8 cellular contexts compared by ENCODE assay signal in genomic region chr10:4770766-4771553, GRCh38. TPM values are rescaled to one million over a fixed set of nuclear protein-coding genes. Genes with fewer than 3 reads are reported as not detected.
DNase-seq lines count a peak whose midpoint lies in the region; ATAC-seq and TF ChIP-seq lines count a peak whose summit lies in the region.

No MANE protein-coding gene starts in this region.

- intact Hi-C loops in breast epithelium (cut with DNase I; ENCODE audit: low total_unique reads) (no loop called here), lower lobe of right lung (cut with DNase I) (no loop called here)

- peak; percentile 91 for DNase-seq in CD1c-positive myeloid dendritic cell (ENCODE audit: extremely low spot score)
- peak; percentile 92 for DNase-seq in MV-4-11 (lab: John Stamatoyannopoulos, UW)
- no peak for DNase-seq in breast epithelium (ENCODE audit: low spot score in 2 of 2)
- DNase-seq in lower lobe of right lung = no peak
- no peak for DNase-seq in stimulated activated naive CD4-positive, alpha-beta T cell (lab: John Stamatoyannopoulos, UW)
- no peak for DNase-seq in amygdala (lab: John Stamatoyannopoulos, UW)

- H3K27me3 ChIP-seq in breast epithelium (no peaks in the 10 kb centered on the region), lower lobe of right lung (ENCODE audit: low read depth) (no peaks in the 10 kb centered on the region)

- H3K27ac ChIP-seq in breast epithelium (peak overlapping the region; percentile 40 to 52), lower lobe of right lung (peak overlapping the region; percentile 54)

- no peaks in the 10 kb centered on the region for H3K4me1 ChIP-seq in breast epithelium
- H3K4me1 ChIP-seq in lower lobe of right lung = peaks cover 9% of the 10 kb centered on the region

- no peaks in the 10 kb centered on the region for H3K9me3 ChIP-seq in breast epithelium
- H3K9me3 ChIP-seq in lower lobe of right lung = no peaks in the 10 kb centered on the region

- peak; percentile 81 to 82 for ATAC-seq in lower lobe of right lung
- ATAC-seq in GM18505 (IDR thresholded peaks at IDR 0.05; ENCODE audit: unreplicated experiment) = no peak
- ATAC-seq in HG02798 (IDR thresholded peaks at IDR 0.05; ENCODE audit: poor library complexity, unreplicated experiment) = no peak

- TF ChIP-seq POLR2A in breast epithelium (IDR thresholded peaks at IDR 0.05) = no peak
- TF ChIP-seq POLR2A in GM18505 (IDR thresholded peaks at IDR 0.05; ENCODE audit: borderline replicate concordance, extremely low read depth, insufficient read depth, insufficient read length) = no peak

- H3K36me3 ChIP-seq in breast epithelium (no peaks in the 10 kb centered on the region), lower lobe of right lung (no peaks in the 10 kb centered on the region)

- TF ChIP-seq CTCF in breast epithelium (IDR thresholded peaks at IDR 0.05) (peak; percentile 11 to 39 (median 32)), lower lobe of right lung (IDR thresholded peaks at IDR 0.05) (peak; percentile 39)

- H3K4me3 ChIP-seq in breast epithelium (no peak overlapping the region), lower lobe of right lung (no peak overlapping the region)

RNA-seq across cellular contexts. Expression of gene AKR1E2, which starts 55.0 kb away (rescaled TPM):
- total RNA-seq in breast epithelium (10 to 100 TPM; 12.1 to 21.1 (median 15.5) TPM), lower lobe of right lung (11.3 TPM)

Comparison
In these comparisons a context has a peak if more than half of its experiments do, and no peak if none do; other contexts are left out.
1. DNase-seq: peak in CD1c-positive myeloid dendritic cell (single experiment) and MV-4-11 (single experiment); none in breast epithelium (0 of 2), lower lobe of right lung (single experiment), stimulated activated naive CD4-positive, alpha-beta T cell (0 of 6) and amygdala (0 of 56).
2. ATAC-seq: peak in lower lobe of right lung (2 of 2); none in GM18505 (single experiment) and HG02798 (single experiment).